In genomic region chr9:92147030-92147853, GRCh38 we compare ENCODE assay signal across 8 cellular contexts. TPM values are rescaled to one million over a fixed set of nuclear protein-coding genes. Genes with fewer than 3 reads are reported as not detected.
DNase-seq lines count a peak whose midpoint lies in the region; ATAC-seq and TF ChIP-seq lines count a peak whose summit lies in the region.

No MANE protein-coding gene starts in this region.

- peak overlapping the region; percentile 52 to 65 for H3K27ac ChIP-seq in SK-N-SH (ENCODE audit: low read depth in 2 of 2, low read length in 1 of 2)
- H3K27ac ChIP-seq in trophoblast cell (ENCODE audit: low read depth, low read length): peak overlapping the region; percentile 98

- H3K27me3 ChIP-seq in SK-N-SH (ENCODE audit: insufficient read depth) (no peaks in the 10 kb centered on the region), trophoblast cell (ENCODE audit: insufficient read depth, low read length) (no peaks in the 10 kb centered on the region)

- H3K18ac ChIP-seq in trophoblast cell (ENCODE audit: low read length): peak overlapping the region; percentile 98

- H3K79me1 ChIP-seq in trophoblast cell (ENCODE audit: low read length): peaks cover 26% of the 10 kb centered on the region

- H2BK5ac ChIP-seq in trophoblast cell (ENCODE audit: low read depth, low read length, poor library complexity): peak overlapping the region; percentile 99

- H3K4ac ChIP-seq in trophoblast cell (ENCODE audit: low read depth, low read length): peak overlapping the region; percentile 93

- no peaks in the 10 kb centered on the region for H4K20me1 ChIP-seq in SK-N-SH (ENCODE audit: insufficient read depth)

- TF ChIP-seq CTCF in AG10803 (conservative IDR thresholded peaks at IDR 0.05; ENCODE audit: low read length) (peak; percentile 46), SK-N-SH (IDR thresholded peaks at IDR 0.05) (no peak)

- H3K4me2 ChIP-seq in SK-N-SH (peak overlapping the region; percentile 19; the same call in 1 of the 2 replicates), trophoblast cell (ENCODE audit: low read length) (peak overlapping the region; percentile 18)

- no peaks in the 10 kb centered on the region for H3K9me2 ChIP-seq in SK-N-SH

- no peak for TF ChIP-seq EP300 in SK-N-SH (IDR thresholded peaks at IDR 0.05; ENCODE audit: borderline replicate concordance in 1 of 2, low read depth in 1 of 2, low read length in 1 of 2)

- H3K4me3 ChIP-seq in AG10803 (ENCODE audit: low read length) (no peak overlapping the region), SK-N-SH (ENCODE audit: low read depth in 2 of 2, low read length in 1 of 2) (no peak overlapping the region), trophoblast cell (ENCODE audit: low read depth, low read length) (no peak overlapping the region)

- CTCF ChIA-PET in SK-N-SH (lab: Yijun Ruan, JAX): interaction anchor here (1.1 to 4.2 kb wide), 3 partner anchors 8 to 96 kb away, joined by 4 to 36 read pairs (median 5); no protein-coding TSS in a partner anchor

- peak overlapping the region; percentile 98 for H2BK120ac ChIP-seq in trophoblast cell (ENCODE audit: insufficient read depth, low read length, poor library complexity)

- POLR2A ChIA-PET in SK-N-SH (lab: Yijun Ruan, JAX): no interaction called here

- DNase-seq in AG10803 (ENCODE audit: low read depth): peak; percentile 91
- peak; percentile 88 for DNase-seq in HK-2 (ENCODE audit: unreplicated experiment)
- no peak for DNase-seq in SK-N-SH
- peak; percentile 74 for DNase-seq in fibroblast of gingiva (ENCODE audit: low read depth)
- peak; percentile 90 for DNase-seq in trophoblast cell
- no peak for DNase-seq in KG1 (lab: John Stamatoyannopoulos, UW)
- no peak for DNase-seq in activated effector memory CD4-positive, alpha-beta T cell treated with Interleukin-2 at 50 U/mL for 16 hours

- H3K79me2 ChIP-seq in SK-N-SH (ENCODE audit: insufficient read depth): no peaks in the 10 kb centered on the region
- peaks cover 7% of the 10 kb centered on the region for H3K79me2 ChIP-seq in trophoblast cell (ENCODE audit: control insufficient read depth, insufficient read depth, low read length, poor library complexity)

- peak overlapping the region; percentile 93 for H2BK12ac ChIP-seq in trophoblast cell (ENCODE audit: low read length)

- 60% methylated on average over 17 of the region's 21 CpGs for WGBS in SK-N-SH (ENCODE audit: low lambda C conversion rate)
- WGBS in trophoblast cell (ENCODE audit: extremely low coverage, insufficient coverage, insufficient read length): no CpG with 5 or more reads among the region's 21 CpGs

- H3K9me3 ChIP-seq in SK-N-SH: no peaks in the 10 kb centered on the region
- H3K9me3 ChIP-seq in trophoblast cell (ENCODE audit: insufficient read depth, low read depth, low read length): no peaks in the 10 kb centered on the region

- peak overlapping the region; percentile 95 for H3K14ac ChIP-seq in trophoblast cell (ENCODE audit: low read length)

- H2AK5ac ChIP-seq in trophoblast cell (ENCODE audit: low read length): peak overlapping the region; percentile 96

- H4K8ac ChIP-seq in trophoblast cell (ENCODE audit: low read depth, low read length): peak overlapping the region; percentile 98

- H3K23ac ChIP-seq in trophoblast cell (ENCODE audit: low read length): no peak overlapping the region

- peak overlapping the region; percentile 99 for H4K91ac ChIP-seq in trophoblast cell (ENCODE audit: low read depth, low read length)

- H3K4me1 ChIP-seq in SK-N-SH (ENCODE audit: control insufficient read depth in 1 of 2, insufficient read depth in 2 of 2, low read depth in 1 of 2, low read length in 1 of 2): peaks cover 17 to 21% of the 10 kb centered on the region in 2 experiments
- H3K4me1 ChIP-seq in trophoblast cell (ENCODE audit: control insufficient read depth in 1 of 2, insufficient read depth in 2 of 2, low read length in 2 of 2): peaks cover 17 to 19% of the 10 kb centered on the region in 2 experiments

- H3K9ac ChIP-seq in SK-N-SH (peak overlapping the region; percentile 28; the same call in 1 of the 2 replicates), trophoblast cell (ENCODE audit: low read length) (no peak overlapping the region)

- TF ChIP-seq RAD21 in SK-N-SH (IDR thresholded peaks at IDR 0.05; ENCODE audit: low read length): no peak

- peaks cover 9% of the 10 kb centered on the region for H3F3A ChIP-seq in SK-N-SH (replicated peaks; ENCODE audit: insufficient read depth)

- H2AFZ ChIP-seq in SK-N-SH (ENCODE audit: low read depth) (peak overlapping the region; percentile 63; the same call in 1 of the 2 replicates), trophoblast cell (ENCODE audit: insufficient read depth, low read length, poor library complexity) (peak overlapping the region; percentile 50)

- peak; percentile 81 for ATAC-seq in GM18909 (IDR thresholded peaks at IDR 0.05; ENCODE audit: poor library complexity, unreplicated experiment)

- H3K36me3 ChIP-seq in SK-N-SH (replicated peaks in 1 of 2; ENCODE audit: control insufficient read depth in 1 of 2, insufficient read depth in 2 of 2, low read length in 1 of 2): no peaks in the 10 kb centered on the region
- H3K36me3 ChIP-seq in trophoblast cell (ENCODE audit: control insufficient read depth in 1 of 2, insufficient read depth in 2 of 2, low read length in 2 of 2): no peaks in the 10 kb centered on the region

- H4K12ac ChIP-seq in trophoblast cell (ENCODE audit: low read depth, low read length): peak overlapping the region; percentile 78

TF ChIP-seq in SK-N-SH, 30 proteins besides CTCF, POLR2A, EP300 and RAD21 (continues in another document):
- no peak; the same call in 1 of the 2 replicates for TF ChIP-seq POLR2AphosphoS5 (IDR thresholded peaks at IDR 0.05; ENCODE audit: low read depth, low read length)
- TF ChIP-seq TCF12 (IDR thresholded peaks at IDR 0.05): 0 out of 2 replicates have a peak, but pooled peaks have one; percentile 36
- 0 out of 2 replicates have a peak, but pooled peaks have one; percentile 40 for TF ChIP-seq TAF1 (IDR thresholded peaks at IDR 0.05; ENCODE audit: borderline replicate concordance, low read depth, low read length)
- no peak for TF ChIP-seq FOXM1 (IDR thresholded peaks at IDR 0.05; ENCODE audit: low read depth)
- peak; percentile 61; the same call in 1 of the 2 replicates for TF ChIP-seq REST (IDR thresholded peaks at IDR 0.05; ENCODE audit: low read depth, low read length)
- no peak for TF ChIP-seq USF2 (IDR thresholded peaks at IDR 0.05; ENCODE audit: borderline replicate concordance, low read depth, low read length)
- TF ChIP-seq FOSL2 (IDR thresholded peaks at IDR 0.05; ENCODE audit: borderline replicate concordance, low read depth): peak; percentile 24; the same call in 1 of the 2 replicates
- no peak for TF ChIP-seq IRF3 (IDR thresholded peaks at IDR 0.05; ENCODE audit: low read depth, low read length)
- no peak for TF ChIP-seq EZH2phosphoT487 (IDR thresholded peaks at IDR 0.05; ENCODE audit: borderline replicate concordance, low read depth)
- TF ChIP-seq SIN3A (IDR thresholded peaks at IDR 0.05; ENCODE audit: borderline replicate concordance, low read depth, low read length): no peak

RNA-seq across cellular contexts. Expression of gene SPTLC1, which starts 32.0 kb away (rescaled TPM):
- 53.9 and 62.0 TPM in 2 replicates for polyA plus RNA-seq in SK-N-SH (2012; rRNA removed)
- 61.8 and 63.3 TPM in 2 replicates for polyA plus RNA-seq in SK-N-SH (2012; cell fraction: cytosol; rRNA removed)
- 43.2 and 78.6 TPM in 2 replicates for polyA plus RNA-seq in SK-N-SH (2012; cell fraction: nucleus; rRNA removed)
- 91.7 and 94.4 TPM in 2 replicates for polyA plus RNA-seq in trophoblast cell (2013)

Comparison
In these comparisons a context has a peak if more than half of its experiments do, and no peak if none do; other contexts are left out.
1. DNase-seq: peak in AG10803 (single experiment), HK-2 (single experiment), fibroblast of gingiva (single experiment) and trophoblast cell (2 of 2); none in SK-N-SH (single experiment), KG1 (single experiment) and activated effector memory CD4-positive, alpha-beta T cell treated with Interleukin-2 at 50 U/mL for 16 hours (single experiment).